ENCODE assay signal across 1 cellular context in genomic region chr17:46027326-46028325, GRCh38.
TF ChIP-seq lines count a peak whose summit lies in the region.

No MANE protein-coding gene starts in this region.

TF ChIP-seq in SK-N-SH, 30 proteins besides CTCF, POLR2A, EP300 and RAD21:
- TF ChIP-seq JUND (IDR thresholded peaks at IDR 0.05) (no peak), TEAD4 (IDR thresholded peaks at IDR 0.05; ENCODE audit: borderline replicate concordance, insufficient read depth) (no peak), ZBTB33 (IDR thresholded peaks at IDR 0.05; ENCODE audit: borderline replicate concordance, low read depth) (no peak), USF1 (IDR thresholded peaks at IDR 0.05; ENCODE audit: borderline replicate concordance, low read depth) (no peak), TAF1 (IDR thresholded peaks at IDR 0.05; ENCODE audit: borderline replicate concordance, low read depth, low read length) (no peak), USF2 (IDR thresholded peaks at IDR 0.05; ENCODE audit: borderline replicate concordance, low read depth, low read length) (no peak), MEF2A (IDR thresholded peaks at IDR 0.05; ENCODE audit: borderline replicate concordance, low read depth) (no peak), REST (IDR thresholded peaks at IDR 0.05; ENCODE audit: low read depth, low read length) (no peak), FOSL2 (IDR thresholded peaks at IDR 0.05; ENCODE audit: borderline replicate concordance, low read depth) (no peak), FOXJ3 (CRISPR knock-in tag; IDR thresholded peaks at IDR 0.05) (no peak), GABPA (IDR thresholded peaks at IDR 0.05; ENCODE audit: low read depth) (no peak), FOXM1 (IDR thresholded peaks at IDR 0.05; ENCODE audit: low read depth) (no peak), SMC3 (IDR thresholded peaks at IDR 0.05; ENCODE audit: low read depth, low read length) (no peak), MAX (IDR thresholded peaks at IDR 0.05; ENCODE audit: low read depth) (no peak), RCOR1 (IDR thresholded peaks at IDR 0.05; ENCODE audit: low read length) (no peak), PBX3 (IDR thresholded peaks at IDR 0.05) (no peak), YY1 (IDR thresholded peaks at IDR 0.05; ENCODE audit: low read depth) (no peak), NRF1 (IDR thresholded peaks at IDR 0.05; ENCODE audit: low read depth, low read length) (no peak), NFIC (IDR thresholded peaks at IDR 0.05; ENCODE audit: borderline replicate concordance) (no peak), ELF1 (IDR thresholded peaks at IDR 0.05) (no peak)
